12 cellular contexts compared by ENCODE assay signal in genomic region chr1:59484090-59484489, GRCh38.
DNase-seq lines count a peak whose midpoint lies in the region; ATAC-seq, FAIRE-seq and TF ChIP-seq lines count a peak whose summit lies in the region.
"Had no signal": no experiment of that assay in that cellular context is flagged by ENCODE, and none has a peak within 500 bp of the region (broad histone marks: within the 10 kb centered on the region; RNA-seq: fewer than 3 reads in every experiment).

No MANE protein-coding gene starts in this region.

- H3K27me3 Mint-ChIP-seq in activated B cell treated with CpG ODN at 0.5 μM for 24 hours (no peaks in the 10 kb centered on the region), glutamatergic neuron (ENCODE audit: unreplicated experiment) (no peaks in the 10 kb centered on the region)
- H3K27me3 Mint-ChIP-seq: brain had no signal

- peaks cover 28% of the 10 kb centered on the region for H3K4me1 Mint-ChIP-seq in activated B cell treated with CpG ODN at 0.5 μM for 24 hours
- no peaks in the 10 kb centered on the region for H3K4me1 Mint-ChIP-seq in glutamatergic neuron (ENCODE audit: low read depth, unreplicated experiment)

- H3K4me1 ChIP-seq in heart left ventricle: peaks cover 0 to 34% (median 12%) of the 10 kb centered on the region in 12 donors
- H3K4me1 ChIP-seq in vagina: peaks cover 19% of the 10 kb centered on the region
- H3K4me1 ChIP-seq: parathyroid adenoma had no signal

- peak in 3 of 4 donors; percentile 36 to 74 (median 58) for ATAC-seq in heart left ventricle
- ATAC-seq in Right ventricle myocardium inferior: no peak
- ATAC-seq in activated B cell treated with CpG ODN at 0.5 μM for 24 hours (ENCODE audit: low read depth): no peak
- ATAC-seq: activated CD8-positive, alpha-beta T cell treated with anti-CD3 and anti-CD28 coated beads, Interleukin-2, amount 10 ng/mL, durations not matched to agents 7 days and 5 days had no signal

- H3K36me3 Mint-ChIP-seq in activated B cell treated with CpG ODN at 0.5 μM for 24 hours (ENCODE audit: low read depth) (no peaks in the 10 kb centered on the region), glutamatergic neuron (ENCODE audit: unreplicated experiment) (no peaks in the 10 kb centered on the region)
- H3K36me3 Mint-ChIP-seq: brain had no signal

- CTCF ChIA-PET in activated B cell treated with CpG ODN at 0.5 μM for 24 hours (lab: Charles Lee): no interaction called here

- no peak for DNase-seq in heart left ventricle
- DNase-seq in Right ventricle myocardium inferior (ENCODE audit: missing footprints): no peak
- DNase-seq in activated B cell treated with CpG ODN at 0.5 μM for 24 hours: no peak
- peak; percentile 44 for DNase-seq in glomerular endothelial cell (ENCODE audit: extremely low read depth, low read depth, low spot score)
- no peak for DNase-seq in vagina (ENCODE audit: extremely low spot score in 2 of 2)
- no peak for DNase-seq in GM12891 (ENCODE audit: insufficient read length, low spot score)
- no peak for DNase-seq in glutamatergic neuron
- DNase-seq in activated effector memory CD4-positive, alpha-beta T cell treated with Interleukin-2 at 50 U/mL for 16 hours: no peak
- DNase-seq: activated CD8-positive, alpha-beta T cell treated with anti-CD3 and anti-CD28 coated beads, Interleukin-2, amount 10 ng/mL, durations not matched to agents 7 days and 5 days had no signal

- H3K9me3 ChIP-seq in heart left ventricle (no peaks in the 10 kb centered on the region), vagina (no peaks in the 10 kb centered on the region)

- TF ChIP-seq CTCF in heart left ventricle (IDR thresholded peaks at IDR 0.05): no peak
- TF ChIP-seq CTCF in activated B cell treated with CpG ODN at 0.5 μM for 24 hours (IDR thresholded peaks at IDR 0.05): no peak
- TF ChIP-seq CTCF in vagina (IDR thresholded peaks at IDR 0.05): no peak
- no peak for TF ChIP-seq CTCF in glutamatergic neuron (IDR thresholded peaks at IDR 0.05; ENCODE audit: partially characterized antibody, unreplicated experiment)

- H3K9me3 Mint-ChIP-seq in activated B cell treated with CpG ODN at 0.5 μM for 24 hours (no peaks in the 10 kb centered on the region), glutamatergic neuron (ENCODE audit: unreplicated experiment) (no peaks in the 10 kb centered on the region)
- H3K9me3 Mint-ChIP-seq: brain had no signal

- H3K36me3 ChIP-seq in heart left ventricle: no peaks in the 10 kb centered on the region
- H3K36me3 ChIP-seq in vagina: no peaks in the 10 kb centered on the region

- H3K27me3 ChIP-seq in heart left ventricle (no peaks in the 10 kb centered on the region), vagina (no peaks in the 10 kb centered on the region)

- POLR2A ChIA-PET in activated B cell treated with CpG ODN at 0.5 μM for 24 hours (lab: Charles Lee): interaction anchor here (1.0 kb wide), 1 partner anchor 188 kb away, joined by 3 read pairs; no protein-coding TSS in a partner anchor

- TF ChIP-seq POLR2A in heart left ventricle (IDR thresholded peaks at IDR 0.05): no peak
- no peak for TF ChIP-seq POLR2A in vagina (IDR thresholded peaks at IDR 0.05)
- TF ChIP-seq POLR2A in GM12891 (IDR thresholded peaks at IDR 0.05; ENCODE audit: low read depth, low read length): no peak

- H3K27ac ChIP-seq in heart left ventricle (peak overlapping the region in 1 of 12 donors; percentile 59), vagina (peak overlapping the region; percentile 48)
- H3K27ac ChIP-seq: parathyroid adenoma had no signal

- H3K27ac Mint-ChIP-seq in activated B cell treated with CpG ODN at 0.5 μM for 24 hours: peak overlapping the region; percentile 16
- H3K27ac Mint-ChIP-seq in glutamatergic neuron (ENCODE audit: unreplicated experiment): no peak overlapping the region
- H3K27ac Mint-ChIP-seq: activated CD8-positive, alpha-beta T cell treated with anti-CD3 and anti-CD28 coated beads, Interleukin-2, amount 10 ng/mL, durations not matched to agents 7 days and 5 days had no signal

- WGBS in heart left ventricle, 4 donors: 45 to 62% (median 51%) methylated on average over 1 of the region's 1 CpG

- H3K4me3 ChIP-seq in heart left ventricle (no peak overlapping the region), vagina (no peak overlapping the region)

- H3K4me3 Mint-ChIP-seq in activated B cell treated with CpG ODN at 0.5 μM for 24 hours (no peak overlapping the region), glutamatergic neuron (ENCODE audit: unreplicated experiment) (no peak overlapping the region)
- H3K4me3 Mint-ChIP-seq: activated CD8-positive, alpha-beta T cell treated with anti-CD3 and anti-CD28 coated beads, Interleukin-2, amount 10 ng/mL, durations not matched to agents 7 days and 5 days; brain had no signal

- intact Hi-C loops in heart left ventricle (cut with DNase I) (no loop called here), Right ventricle myocardium inferior (cut with DNase I) (no loop called here), activated B cell treated with CpG ODN at 0.5 μM for 24 hours (cut with micrococcal nuclease) (no loop called here), vagina (cut with DNase I) (no loop called here)

- no peak for FAIRE-seq in GM12891 (lab: Jason Lieb, UNC)
- FAIRE-seq: A204.1 had no signal

TF ChIP-seq in GM12891, 5 proteins besides CTCF, POLR2A, EP300 and RAD21:
- TF ChIP-seq POLR2AphosphoS5 (IDR thresholded peaks at IDR 0.05; ENCODE audit: low read depth, low read length) (no peak), PAX5 (IDR thresholded peaks at IDR 0.05; ENCODE audit: insufficient read depth, low read length, severe bottlenecking) (no peak), TAF1 (IDR thresholded peaks at IDR 0.05; ENCODE audit: low read depth, low read length) (no peak), SPI1 (IDR thresholded peaks at IDR 0.05; ENCODE audit: low read depth, low read length) (no peak), POU2F2 (IDR thresholded peaks at IDR 0.05; ENCODE audit: low read depth, low read length) (no peak)

Comparison
In these comparisons a context has a peak if more than half of its experiments do, and no peak if none do; other contexts are left out.
1. ATAC-seq: peak in heart left ventricle (3 of 4); none in Right ventricle myocardium inferior (single experiment) and activated B cell treated with CpG ODN at 0.5 μM for 24 hours (single experiment).